ENCODE assay signal across 1 cellular context in genomic region chr1:65208577-65208976, GRCh38.
TF ChIP-seq lines count a peak whose summit lies in the region.

No MANE protein-coding gene starts in this region.

TF ChIP-seq in H1, 55 proteins besides CTCF, POLR2A, EP300 and RAD21 (continued from another document):
- TF ChIP-seq CHD7 (IDR thresholded peaks at IDR 0.05; ENCODE audit: insufficient replicate concordance, low read length) (no peak), TCF12 (IDR thresholded peaks at IDR 0.05; ENCODE audit: low read depth, low read length) (no peak), SIX5 (IDR thresholded peaks at IDR 0.05; ENCODE audit: low read depth, low read length) (no peak), KDM1A (IDR thresholded peaks at IDR 0.05; ENCODE audit: borderline replicate concordance, low read length) (peak; percentile 56; the same call in 1 of the 2 replicates)
TF ChIP-seq in H1: peak in this region for 1.
